2 cellular contexts compared by ENCODE assay signal in the genomic region with DNA sequence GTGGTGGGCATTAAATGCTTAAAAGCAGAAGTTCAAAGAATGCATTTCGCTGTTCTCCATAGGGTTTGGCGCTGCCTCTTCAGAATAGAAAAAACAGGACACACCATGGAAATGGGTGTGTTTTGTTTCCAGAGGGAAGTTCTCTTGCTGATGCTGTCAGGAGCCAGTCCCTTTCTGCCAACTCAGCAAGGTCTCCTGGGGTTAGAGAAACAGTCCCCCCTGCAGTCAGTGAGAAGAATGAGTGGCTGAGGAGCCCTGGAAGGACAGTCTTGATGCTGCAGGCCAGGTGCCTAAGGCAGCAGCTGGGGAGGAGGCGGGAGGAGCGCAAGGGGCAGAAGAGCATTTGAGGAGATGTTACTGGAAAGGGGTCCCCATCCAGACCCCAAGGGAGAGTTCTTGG.
A peak's percentile ranks its signal among the peaks of the same experiment; 100 is the strongest.
TF ChIP-seq lines count a peak whose summit lies in the region.

No MANE protein-coding gene starts in this region.

TF ChIP-seq in GM23338, 12 proteins besides CTCF, POLR2A, EP300 and RAD21:
- TF ChIP-seq NANOG (IDR thresholded peaks at IDR 0.05; ENCODE audit: borderline replicate concordance): no peak
- TF ChIP-seq, protein P1, sequence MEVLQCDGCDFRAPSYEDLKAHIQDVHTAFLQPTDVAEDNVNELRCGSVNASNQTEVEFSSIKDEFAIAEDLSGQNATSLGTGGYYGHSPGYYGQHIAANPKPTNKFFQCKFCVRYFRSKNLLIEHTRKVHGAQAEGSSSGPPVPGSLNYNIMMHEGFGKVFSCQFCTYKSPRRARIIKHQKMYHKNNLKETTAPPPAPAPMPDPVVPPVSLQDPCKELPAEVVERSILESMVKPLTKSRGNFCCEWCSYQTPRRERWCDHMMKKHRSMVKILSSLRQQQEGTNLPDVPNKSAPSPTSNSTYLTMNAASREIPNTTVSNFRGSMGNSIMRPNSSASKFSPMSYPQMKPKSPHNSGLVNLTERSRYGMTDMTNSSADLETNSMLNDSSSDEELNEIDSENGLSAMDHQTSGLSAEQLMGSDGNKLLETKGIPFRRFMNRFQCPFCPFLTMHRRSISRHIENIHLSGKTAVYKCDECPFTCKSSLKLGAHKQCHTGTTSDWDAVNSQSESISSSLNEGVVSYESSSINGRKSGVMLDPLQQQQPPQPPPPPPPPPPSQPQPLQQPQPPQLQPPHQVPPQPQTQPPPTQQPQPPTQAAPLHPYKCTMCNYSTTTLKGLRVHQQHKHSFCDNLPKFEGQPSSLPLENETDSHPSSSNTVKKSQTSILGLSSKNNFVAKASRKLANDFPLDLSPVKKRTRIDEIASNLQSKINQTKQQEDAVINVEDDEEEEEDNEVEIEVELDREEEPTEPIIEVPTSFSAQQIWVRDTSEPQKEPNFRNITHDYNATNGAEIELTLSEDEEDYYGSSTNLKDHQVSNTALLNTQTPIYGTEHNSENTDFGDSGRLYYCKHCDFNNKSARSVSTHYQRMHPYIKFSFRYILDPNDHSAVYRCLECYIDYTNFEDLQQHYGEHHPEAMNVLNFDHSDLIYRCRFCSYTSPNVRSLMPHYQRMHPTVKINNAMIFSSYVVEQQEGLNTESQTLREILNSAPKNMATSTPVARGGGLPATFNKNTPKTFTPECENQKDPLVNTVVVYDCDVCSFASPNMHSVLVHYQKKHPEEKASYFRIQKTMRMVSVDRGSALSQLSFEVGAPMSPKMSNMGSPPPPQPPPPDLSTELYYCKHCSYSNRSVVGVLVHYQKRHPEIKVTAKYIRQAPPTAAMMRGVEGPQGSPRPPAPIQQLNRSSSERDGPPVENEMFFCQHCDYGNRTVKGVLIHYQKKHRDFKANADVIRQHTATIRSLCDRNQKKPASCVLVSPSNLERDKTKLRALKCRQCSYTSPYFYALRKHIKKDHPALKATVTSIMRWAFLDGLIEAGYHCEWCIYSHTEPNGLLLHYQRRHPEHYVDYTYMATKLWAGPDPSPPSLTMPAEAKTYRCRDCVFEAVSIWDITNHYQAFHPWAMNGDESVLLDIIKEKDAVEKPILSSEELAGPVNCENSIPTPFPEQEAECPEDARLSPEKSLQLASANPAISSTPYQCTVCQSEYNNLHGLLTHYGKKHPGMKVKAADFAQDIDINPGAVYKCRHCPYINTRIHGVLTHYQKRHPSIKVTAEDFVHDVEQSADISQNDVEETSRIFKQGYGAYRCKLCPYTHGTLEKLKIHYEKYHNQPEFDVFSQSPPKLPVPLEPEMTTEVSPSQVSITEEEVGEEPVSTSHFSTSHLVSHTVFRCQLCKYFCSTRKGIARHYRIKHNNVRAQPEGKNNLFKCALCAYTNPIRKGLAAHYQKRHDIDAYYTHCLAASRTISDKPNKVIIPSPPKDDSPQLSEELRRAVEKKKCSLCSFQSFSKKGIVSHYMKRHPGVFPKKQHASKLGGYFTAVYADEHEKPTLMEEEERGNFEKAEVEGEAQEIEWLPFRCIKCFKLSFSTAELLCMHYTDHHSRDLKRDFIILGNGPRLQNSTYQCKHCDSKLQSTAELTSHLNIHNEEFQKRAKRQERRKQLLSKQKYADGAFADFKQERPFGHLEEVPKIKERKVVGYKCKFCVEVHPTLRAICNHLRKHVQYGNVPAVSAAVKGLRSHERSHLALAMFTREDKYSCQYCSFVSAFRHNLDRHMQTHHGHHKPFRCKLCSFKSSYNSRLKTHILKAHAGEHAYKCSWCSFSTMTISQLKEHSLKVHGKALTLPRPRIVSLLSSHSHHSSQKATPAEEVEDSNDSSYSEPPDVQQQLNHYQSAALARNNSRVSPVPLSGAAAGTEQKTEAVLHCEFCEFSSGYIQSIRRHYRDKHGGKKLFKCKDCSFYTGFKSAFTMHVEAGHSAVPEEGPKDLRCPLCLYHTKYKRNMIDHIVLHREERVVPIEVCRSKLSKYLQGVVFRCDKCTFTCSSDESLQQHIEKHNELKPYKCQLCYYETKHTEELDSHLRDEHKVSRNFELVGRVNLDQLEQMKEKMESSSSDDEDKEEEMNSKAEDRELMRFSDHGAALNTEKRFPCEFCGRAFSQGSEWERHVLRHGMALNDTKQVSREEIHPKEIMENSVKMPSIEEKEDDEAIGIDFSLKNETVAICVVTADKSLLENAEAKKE (CRISPR knock-in tag; IDR thresholded peaks at IDR 0.05): peak; percentile 66; the same call in 1 of the 2 replicates

TF ChIP-seq in GM12878, 131 proteins besides CTCF, POLR2A, EP300 and RAD21:
- TF ChIP-seq KAT2A (conservative IDR thresholded peaks at IDR 0.05; ENCODE audit: control insufficient read depth, low read depth, low read length) (no peak), ZNF622 (IDR thresholded peaks at IDR 0.05) (no peak), SPI1 (IDR thresholded peaks at IDR 0.05; ENCODE audit: borderline replicate concordance, insufficient read depth, low read depth, low read length) (no peak), SP1 (IDR thresholded peaks at IDR 0.05; ENCODE audit: low read depth, low read length) (no peak), SIN3A (IDR thresholded peaks at IDR 0.05; ENCODE audit: low read depth, low read length) (no peak), ZNF384 (IDR thresholded peaks at IDR 0.05; ENCODE audit: borderline replicate concordance, low read depth, low read length) (no peak)
- TF ChIP-seq, protein P2, sequence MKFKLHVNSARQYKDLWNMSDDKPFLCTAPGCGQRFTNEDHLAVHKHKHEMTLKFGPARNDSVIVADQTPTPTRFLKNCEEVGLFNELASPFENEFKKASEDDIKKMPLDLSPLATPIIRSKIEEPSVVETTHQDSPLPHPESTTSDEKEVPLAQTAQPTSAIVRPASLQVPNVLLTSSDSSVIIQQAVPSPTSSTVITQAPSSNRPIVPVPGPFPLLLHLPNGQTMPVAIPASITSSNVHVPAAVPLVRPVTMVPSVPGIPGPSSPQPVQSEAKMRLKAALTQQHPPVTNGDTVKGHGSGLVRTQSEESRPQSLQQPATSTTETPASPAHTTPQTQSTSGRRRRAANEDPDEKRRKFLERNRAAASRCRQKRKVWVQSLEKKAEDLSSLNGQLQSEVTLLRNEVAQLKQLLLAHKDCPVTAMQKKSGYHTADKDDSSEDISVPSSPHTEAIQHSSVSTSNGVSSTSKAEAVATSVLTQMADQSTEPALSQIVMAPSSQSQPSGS (IDR thresholded peaks at IDR 0.05; ENCODE audit: low read length): no peak
- TF ChIP-seq, protein P3, sequence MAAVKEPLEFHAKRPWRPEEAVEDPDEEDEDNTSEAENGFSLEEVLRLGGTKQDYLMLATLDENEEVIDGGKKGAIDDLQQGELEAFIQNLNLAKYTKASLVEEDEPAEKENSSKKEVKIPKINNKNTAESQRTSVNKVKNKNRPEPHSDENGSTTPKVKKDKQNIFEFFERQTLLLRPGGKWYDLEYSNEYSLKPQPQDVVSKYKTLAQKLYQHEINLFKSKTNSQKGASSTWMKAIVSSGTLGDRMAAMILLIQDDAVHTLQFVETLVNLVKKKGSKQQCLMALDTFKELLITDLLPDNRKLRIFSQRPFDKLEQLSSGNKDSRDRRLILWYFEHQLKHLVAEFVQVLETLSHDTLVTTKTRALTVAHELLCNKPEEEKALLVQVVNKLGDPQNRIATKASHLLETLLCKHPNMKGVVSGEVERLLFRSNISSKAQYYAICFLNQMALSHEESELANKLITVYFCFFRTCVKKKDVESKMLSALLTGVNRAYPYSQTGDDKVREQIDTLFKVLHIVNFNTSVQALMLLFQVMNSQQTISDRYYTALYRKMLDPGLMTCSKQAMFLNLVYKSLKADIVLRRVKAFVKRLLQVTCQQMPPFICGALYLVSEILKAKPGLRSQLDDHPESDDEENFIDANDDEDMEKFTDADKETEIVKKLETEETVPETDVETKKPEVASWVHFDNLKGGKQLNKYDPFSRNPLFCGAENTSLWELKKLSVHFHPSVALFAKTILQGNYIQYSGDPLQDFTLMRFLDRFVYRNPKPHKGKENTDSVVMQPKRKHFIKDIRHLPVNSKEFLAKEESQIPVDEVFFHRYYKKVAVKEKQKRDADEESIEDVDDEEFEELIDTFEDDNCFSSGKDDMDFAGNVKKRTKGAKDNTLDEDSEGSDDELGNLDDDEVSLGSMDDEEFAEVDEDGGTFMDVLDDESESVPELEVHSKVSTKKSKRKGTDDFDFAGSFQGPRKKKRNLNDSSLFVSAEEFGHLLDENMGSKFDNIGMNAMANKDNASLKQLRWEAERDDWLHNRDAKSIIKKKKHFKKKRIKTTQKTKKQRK (IDR thresholded peaks at IDR 0.05; ENCODE audit: low read depth, low read length): no peak
TF ChIP-seq in GM12878: peak in this region for 0.
